14 cellular contexts compared by ENCODE assay signal in the genomic region with DNA sequence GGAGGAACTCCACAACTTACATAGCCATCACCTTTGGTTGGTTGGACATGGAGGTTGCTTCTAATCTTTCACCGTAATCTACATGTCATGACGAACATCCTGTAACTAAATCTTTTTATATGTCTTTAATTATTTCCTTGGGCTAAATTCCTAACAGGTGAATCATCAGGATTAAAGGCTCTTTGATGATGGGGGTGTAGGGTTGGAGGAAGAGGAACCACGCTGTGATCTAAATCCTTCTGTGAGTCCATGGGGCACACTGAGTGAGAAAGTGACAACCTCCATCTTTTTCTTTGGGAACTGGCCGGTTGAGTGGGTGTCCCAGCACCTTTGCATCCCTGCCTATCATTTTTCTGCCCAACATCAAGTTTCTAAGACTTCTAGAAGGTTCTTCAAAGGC. TPM values are rescaled to one million over a fixed set of nuclear protein-coding genes. Genes with fewer than 3 reads are reported as not detected.
DNase-seq lines count a peak whose midpoint lies in the region; ATAC-seq, FAIRE-seq and TF ChIP-seq lines count a peak whose summit lies in the region.
"Had no signal": no experiment of that assay in that cellular context is flagged by ENCODE, and none has a peak within 500 bp of the region (broad histone marks: within the 10 kb centered on the region; RNA-seq: fewer than 3 reads in every experiment).

No MANE protein-coding gene starts in this region.

- H3K4me2 ChIP-seq in endothelial cell of umbilical vein (ENCODE audit: insufficient read depth, low read length), result peak overlapping the region; percentile 24

- CTCF ChIA-PET in Calu3 (lab: Charles Lee) (interaction anchor here (0.9 kb wide), 1 partner anchor 16 kb away, joined by 3 read pairs; no protein-coding TSS in a partner anchor), endothelial cell of umbilical vein (lab: Charles Lee) (no interaction called here)

- no peak for TF ChIP-seq CTCF in Calu3 (IDR thresholded peaks at IDR 0.05; ENCODE audit: unreplicated experiment)
- TF ChIP-seq CTCF in endothelial cell of umbilical vein (IDR thresholded peaks at IDR 0.05; ENCODE audit: extremely low read depth in 1 of 2, insufficient read depth in 1 of 2, low read depth in 1 of 2, low read length in 2 of 2), result no peak
- TF ChIP-seq CTCF in nephron (IDR thresholded peaks at IDR 0.05; ENCODE audit: unreplicated experiment in 3 of 3), result no peak

- ATAC-seq in HG03108 (IDR thresholded peaks at IDR 0.05; ENCODE audit: unreplicated experiment), result no peak

- BruUV-seq in Calu3 (replicated peaks; lab: Mats Ljungman, UMichigan), result no TSS peak
- no TSS peak for BruUV-seq in endothelial cell of umbilical vein (replicated peaks; lab: Mats Ljungman, UMichigan)

- H3K36me3 Mint-ChIP-seq in Calu3 (ENCODE audit: insufficient read depth, unreplicated experiment), result peaks cover under 1% of the 10 kb centered on the region
- H3K36me3 Mint-ChIP-seq in nephron (ENCODE audit: low read depth), result no peaks in the 10 kb centered on the region
- H3K36me3 Mint-ChIP-seq: naive B cell had no signal

- no peak overlapping the region for H2AFZ ChIP-seq in endothelial cell of umbilical vein (ENCODE audit: low read depth, low read length)

- H3K27me3 Mint-ChIP-seq in Calu3 (ENCODE audit: unreplicated experiment) (peaks cover 15% of the 10 kb centered on the region), nephron (ENCODE audit: low read depth) (no peaks in the 10 kb centered on the region)

- no peak overlapping the region for H3K9ac ChIP-seq in endothelial cell of umbilical vein (replicated peaks; ENCODE audit: extremely low read depth, insufficient read depth, low read length)

- TF ChIP-seq POLR2A in endothelial cell of umbilical vein (IDR thresholded peaks at IDR 0.05; ENCODE audit: low read depth, low read length), result no peak

- no peaks in the 10 kb centered on the region for H3K79me2 ChIP-seq in endothelial cell of umbilical vein (ENCODE audit: control insufficient read depth, insufficient read depth, low read length)

- H3K27ac ChIP-seq in endothelial cell of umbilical vein (ENCODE audit: insufficient read depth, low read depth, low read length), result peak overlapping the region; percentile 31
- H3K27ac ChIP-seq: spleen had no signal

- H3K9me3 Mint-ChIP-seq in Calu3 (ENCODE audit: low read depth, unreplicated experiment), result peaks cover 3% of the 10 kb centered on the region
- no peaks in the 10 kb centered on the region for H3K9me3 Mint-ChIP-seq in nephron
- H3K9me3 Mint-ChIP-seq: IgD-negative memory B cell had no signal

- no peak for DNase-seq in Calu3
- peak; percentile 10 for DNase-seq in NCI-H69 (lab: John Stamatoyannopoulos, UW)
- DNase-seq in endothelial cell of umbilical vein (ENCODE audit: low read depth, low spot score), result peak; percentile 47
- no peak for DNase-seq in NOMO-1 (lab: John Stamatoyannopoulos, UW; ENCODE audit: unreplicated experiment in 2 of 2)
- DNase-seq in NCI-H1105 (lab: John Stamatoyannopoulos, UW), result no peak
- DNase-seq in HAP-1 (ENCODE audit: low spot score in 2 of 2), result no peak
- DNase-seq: aorta, islet precursor cell, naive B cell, spleen had no signal

- H3K4me3 ChIP-seq in endothelial cell of umbilical vein (replicated peaks in 1 of 3; ENCODE audit: insufficient read depth in 1 of 3, low read depth in 1 of 3, low read length in 3 of 3), result no peak overlapping the region
- H3K4me3 ChIP-seq in HAP-1, result no peak overlapping the region
- H3K4me3 ChIP-seq: spleen had no signal

- H4K20me1 ChIP-seq in endothelial cell of umbilical vein (replicated peaks; ENCODE audit: control insufficient read depth, extremely low read depth, insufficient read depth, low read length), result no peaks in the 10 kb centered on the region

- peak; percentile 67 for FAIRE-seq in endothelial cell of umbilical vein (lab: Jason Lieb, UNC)

- no peaks in the 10 kb centered on the region for H3K36me3 ChIP-seq in endothelial cell of umbilical vein (ENCODE audit: control insufficient read depth in 2 of 2, extremely low read depth in 1 of 2, insufficient read depth in 2 of 2, low read length in 2 of 2)
- H3K36me3 ChIP-seq in HAP-1 (replicated peaks), result no peaks in the 10 kb centered on the region
- H3K36me3 ChIP-seq: spleen had no signal

- H3K27me3 ChIP-seq in endothelial cell of umbilical vein (ENCODE audit: control insufficient read depth in 2 of 2, insufficient read depth in 2 of 2, low read length in 2 of 2) (no peaks in the 10 kb centered on the region), HAP-1 (ENCODE audit: low read depth) (no peaks in the 10 kb centered on the region)

- H3K9me1 ChIP-seq in endothelial cell of umbilical vein (replicated peaks; ENCODE audit: control insufficient read depth, extremely low read depth, insufficient read depth, low read length), result no peaks in the 10 kb centered on the region

- peaks cover 24% of the 10 kb centered on the region for H3K4me1 ChIP-seq in endothelial cell of umbilical vein (ENCODE audit: control insufficient read depth, extremely low read depth, insufficient read depth, low read length)
- peaks cover 10% of the 10 kb centered on the region for H3K4me1 ChIP-seq in HAP-1

- in situ Hi-C loops in HAP-1 (cut with MboI; ENCODE audit: low sequenced_read_pairs), result no loop called here

- POLR2A ChIA-PET in endothelial cell of umbilical vein (lab: Charles Lee), result no interaction called here

- H3K9me3 ChIP-seq in endothelial cell of umbilical vein (replicated peaks; ENCODE audit: control insufficient read depth, insufficient read depth, low read length) (no peaks in the 10 kb centered on the region), HAP-1 (no peaks in the 10 kb centered on the region)
- H3K9me3 ChIP-seq: spleen had no signal

- dilution Hi-C loops in endothelial cell of umbilical vein (cut with MboI; ENCODE audit: extremely low pct_ligation_motif_present, low sequenced_read_pairs), result no loop called here

- H3K27ac Mint-ChIP-seq in Calu3 (ENCODE audit: unreplicated experiment) (peak overlapping the region; percentile 5), nephron (peak overlapping the region; percentile 87 to 99 (median 96))
- H3K27ac Mint-ChIP-seq: IgD-negative memory B cell had no signal

- H3K4me1 Mint-ChIP-seq in Calu3 (ENCODE audit: low read depth, unreplicated experiment) (peaks cover 29% of the 10 kb centered on the region), nephron (peaks cover 62% of the 10 kb centered on the region)

- no peak overlapping the region for H3K4me3 Mint-ChIP-seq in Calu3 (ENCODE audit: low read depth, unreplicated experiment)
- no peak overlapping the region for H3K4me3 Mint-ChIP-seq in nephron
- H3K4me3 Mint-ChIP-seq: naive B cell had no signal

- intact Hi-C loops in Calu3 (cut with micrococcal nuclease; ENCODE audit: unreplicated experiment) (no loop called here), endothelial cell of umbilical vein (cut with micrococcal nuclease) (loop anchor here (1.0 to 5.0 kb wide), 2 partner anchors 72 to 386 kb away; no protein-coding TSS in a partner anchor)

TF ChIP-seq in endothelial cell of umbilical vein, 7 proteins besides CTCF, POLR2A, EP300 and RAD21:
- TF ChIP-seq, protein P1, sequence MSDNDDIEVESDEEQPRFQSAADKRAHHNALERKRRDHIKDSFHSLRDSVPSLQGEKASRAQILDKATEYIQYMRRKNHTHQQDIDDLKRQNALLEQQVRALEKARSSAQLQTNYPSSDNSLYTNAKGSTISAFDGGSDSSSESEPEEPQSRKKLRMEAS (IDR thresholded peaks at IDR 0.05; ENCODE audit: insufficient read depth, insufficient read length), result no peak
- TF ChIP-seq POLR2AphosphoS5 (IDR thresholded peaks at IDR 0.05; ENCODE audit: insufficient read depth, low read depth, low read length), result peak; percentile 29
- peak; percentile 91 for TF ChIP-seq GATA2 (IDR thresholded peaks at IDR 0.05; ENCODE audit: insufficient read depth, insufficient read length, low read depth, low read length)
- TF ChIP-seq FOS (IDR thresholded peaks at IDR 0.05; ENCODE audit: borderline replicate concordance, insufficient read depth, low read length), result peak; percentile 69
- TF ChIP-seq JUN (IDR thresholded peaks at IDR 0.05; ENCODE audit: borderline replicate concordance, insufficient read depth, insufficient read length, low read depth), result peak; percentile 68
- no peak for TF ChIP-seq MYC (IDR thresholded peaks at IDR 0.05; ENCODE audit: low read depth, low read length)
- no peak for TF ChIP-seq EZH2 (IDR thresholded peaks at IDR 0.05; ENCODE audit: borderline replicate concordance, low read depth, low read length, severe bottlenecking)
TF ChIP-seq in endothelial cell of umbilical vein: peak in this region for 4.

RNA-seq across cellular contexts. Expression of a gene that starts 31.1 kb away (rescaled TPM):
- 0.91 and 0.97 TPM in 2 replicates for total RNA-seq in Calu3 (2022)
- 4.1 TPM in 1 of 2 replicates, not detected in the other for total RNA-seq in endothelial cell of umbilical vein
- 0.32 and 0.49 TPM in 2 replicates for polyA plus RNA-seq in endothelial cell of umbilical vein
- polyA plus RNA-seq in endothelial cell of umbilical vein (2011; cell fraction: cytosol; rRNA removed), result 0.82 and 1.1 TPM in 2 replicates
- 0.50 and 1.1 TPM in 2 replicates for polyA plus RNA-seq in endothelial cell of umbilical vein (2011; cell fraction: nucleus; rRNA removed)
- polyA plus RNA-seq in endothelial cell of umbilical vein (2012), result 11.5 and 15.5 TPM in 2 replicates
- 1.2 TPM in 1 of 2 replicates, not detected in the other for polyA minus RNA-seq in endothelial cell of umbilical vein
- not detected for polyA minus RNA-seq in endothelial cell of umbilical vein (2011; cell fraction: cytosol; rRNA and poly(A)+ RNA removed)
- not detected in 2 replicates for polyA minus RNA-seq in endothelial cell of umbilical vein (2011; cell fraction: nucleus; rRNA and poly(A)+ RNA removed)
- total RNA-seq: OCI-LY7 had no signal

Comparison
In these comparisons a context has a peak if more than half of its experiments do, and no peak if none do; other contexts are left out.
1. DNase-seq: peak in NCI-H69 (single experiment) and endothelial cell of umbilical vein (single experiment); none in Calu3 (single experiment), NOMO-1 (0 of 2), NCI-H1105 (single experiment) and HAP-1 (0 of 2).